Comparison of ENCODE assay signal across 1 cellular context in the genomic region with DNA sequence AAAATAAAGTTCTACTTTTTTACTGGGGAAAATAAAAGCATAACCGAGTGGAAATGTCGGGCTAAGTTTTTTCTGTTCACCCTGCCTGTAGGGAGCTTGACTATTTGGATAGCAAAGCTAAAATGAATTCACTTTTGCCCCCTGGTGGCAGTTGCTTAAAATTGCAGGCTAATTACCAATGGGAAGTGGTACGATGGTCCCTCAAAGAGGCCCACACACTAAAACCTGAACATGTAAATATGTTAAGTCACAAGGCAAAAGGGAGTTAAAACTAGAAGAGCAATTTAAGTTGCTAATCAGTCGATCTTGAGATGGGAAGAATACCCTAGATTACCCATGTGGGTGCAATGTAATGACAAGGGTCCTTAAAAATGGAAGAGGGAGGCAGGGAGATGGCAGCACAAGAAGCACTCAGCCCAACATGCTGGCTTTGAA.
TF ChIP-seq lines count a peak whose summit lies in the region.

No MANE protein-coding gene starts in this region.

TF ChIP-seq in HepG2, 621 proteins besides CTCF, POLR2A, EP300 and RAD21 (continues in another document):
- TF ChIP-seq ZNF878 (CRISPR knock-in tag; IDR thresholded peaks at IDR 0.05) (peak; percentile 72; the same call in 1 of the 2 replicates), SP140L (CRISPR knock-in tag; IDR thresholded peaks at IDR 0.05; ENCODE audit: borderline replicate concordance) (peak; percentile 21; the same call in 1 of the 2 replicates), KDM4B (CRISPR knock-in tag; IDR thresholded peaks at IDR 0.05) (0 out of 2 replicates have a peak, but pooled peaks have one; percentile 41), GATAD2A (CRISPR knock-in tag; IDR thresholded peaks at IDR 0.05) (peak; percentile 19; the same call in 1 of the 2 replicates), ZSCAN12 (CRISPR knock-in tag; IDR thresholded peaks at IDR 0.05) (0 out of 2 replicates have a peak, but pooled peaks have one; percentile 61), TBX2 (CRISPR knock-in tag; IDR thresholded peaks at IDR 0.05; ENCODE audit: borderline replicate concordance) (0 out of 2 replicates have a peak, but pooled peaks have one; percentile 10), TBP (CRISPR knock-in tag; IDR thresholded peaks at IDR 0.05) (no peak), ZNF3 (CRISPR knock-in tag; IDR thresholded peaks at IDR 0.05) (0 out of 2 replicates have a peak, but pooled peaks have one; percentile 35), ZNF724P (CRISPR knock-in tag; IDR thresholded peaks at IDR 0.05; ENCODE audit: borderline replicate concordance) (0 out of 2 replicates have a peak, but pooled peaks have one; percentile 13), THAP11 (CRISPR knock-in tag; IDR thresholded peaks at IDR 0.05) (no peak), RFXAP (CRISPR knock-in tag; IDR thresholded peaks at IDR 0.05; ENCODE audit: borderline replicate concordance) (peak; percentile 60; the same call in 1 of the 2 replicates), PHF20 (CRISPR knock-in tag; IDR thresholded peaks at IDR 0.05) (no peak), ASH2L (IDR thresholded peaks at IDR 0.05; ENCODE audit: insufficient read length, low read depth, low read length) (no peak), ATF7-NPFF (CRISPR knock-in tag; IDR thresholded peaks at IDR 0.05; ENCODE audit: low read depth) (peak; percentile 16; the same call in 1 of the 2 replicates), ELF3 (CRISPR knock-in tag; IDR thresholded peaks at IDR 0.05) (0 out of 2 replicates have a peak, but pooled peaks have one; percentile 9), FOXJ3 (CRISPR knock-in tag; IDR thresholded peaks at IDR 0.05; ENCODE audit: borderline replicate concordance) (peak; percentile 30; the same call in 1 of the 2 replicates), SSRP1 (CRISPR knock-in tag; IDR thresholded peaks at IDR 0.05) (no peak), EEA1 (CRISPR knock-in tag; IDR thresholded peaks at IDR 0.05; ENCODE audit: borderline replicate concordance) (0 out of 2 replicates have a peak, but pooled peaks have one; percentile 37), ZNF749 (CRISPR knock-in tag; IDR thresholded peaks at IDR 0.05; ENCODE audit: borderline replicate concordance) (peak; percentile 62; the same call in 1 of the 2 replicates), SAP130 (CRISPR knock-in tag; IDR thresholded peaks at IDR 0.05; ENCODE audit: low read depth) (no peak; the same call in 1 of the 2 replicates), ZNF557 (CRISPR knock-in tag; IDR thresholded peaks at IDR 0.05) (0 out of 2 replicates have a peak, but pooled peaks have one; percentile 48), ZNF670 (CRISPR knock-in tag; IDR thresholded peaks at IDR 0.05; ENCODE audit: borderline replicate concordance) (no peak), CBX1 (IDR thresholded peaks at IDR 0.05; ENCODE audit: low read depth) (no peak), XRCC5 (optimal IDR thresholded peaks at IDR 0.05; ENCODE audit: low read length) (peak; percentile 71)
- TF ChIP-seq, protein P1, sequence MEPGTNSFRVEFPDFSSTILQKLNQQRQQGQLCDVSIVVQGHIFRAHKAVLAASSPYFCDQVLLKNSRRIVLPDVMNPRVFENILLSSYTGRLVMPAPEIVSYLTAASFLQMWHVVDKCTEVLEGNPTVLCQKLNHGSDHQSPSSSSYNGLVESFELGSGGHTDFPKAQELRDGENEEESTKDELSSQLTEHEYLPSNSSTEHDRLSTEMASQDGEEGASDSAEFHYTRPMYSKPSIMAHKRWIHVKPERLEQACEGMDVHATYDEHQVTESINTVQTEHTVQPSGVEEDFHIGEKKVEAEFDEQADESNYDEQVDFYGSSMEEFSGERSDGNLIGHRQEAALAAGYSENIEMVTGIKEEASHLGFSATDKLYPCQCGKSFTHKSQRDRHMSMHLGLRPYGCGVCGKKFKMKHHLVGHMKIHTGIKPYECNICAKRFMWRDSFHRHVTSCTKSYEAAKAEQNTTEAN (CRISPR knock-in tag; conservative IDR thresholded peaks at IDR 0.05): 0 out of 2 replicates have a peak, but pooled peaks have one; percentile 32
- TF ChIP-seq, protein P2, sequence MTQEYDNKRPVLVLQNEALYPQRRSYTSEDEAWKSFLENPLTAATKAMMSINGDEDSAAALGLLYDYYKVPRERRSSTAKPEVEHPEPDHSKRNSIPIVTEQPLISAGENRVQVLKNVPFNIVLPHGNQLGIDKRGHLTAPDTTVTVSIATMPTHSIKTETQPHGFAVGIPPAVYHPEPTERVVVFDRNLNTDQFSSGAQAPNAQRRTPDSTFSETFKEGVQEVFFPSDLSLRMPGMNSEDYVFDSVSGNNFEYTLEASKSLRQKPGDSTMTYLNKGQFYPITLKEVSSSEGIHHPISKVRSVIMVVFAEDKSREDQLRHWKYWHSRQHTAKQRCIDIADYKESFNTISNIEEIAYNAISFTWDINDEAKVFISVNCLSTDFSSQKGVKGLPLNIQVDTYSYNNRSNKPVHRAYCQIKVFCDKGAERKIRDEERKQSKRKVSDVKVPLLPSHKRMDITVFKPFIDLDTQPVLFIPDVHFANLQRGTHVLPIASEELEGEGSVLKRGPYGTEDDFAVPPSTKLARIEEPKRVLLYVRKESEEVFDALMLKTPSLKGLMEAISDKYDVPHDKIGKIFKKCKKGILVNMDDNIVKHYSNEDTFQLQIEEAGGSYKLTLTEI (CRISPR knock-in tag; conservative IDR thresholded peaks at IDR 0.05): no peak
- TF ChIP-seq, protein P3, sequence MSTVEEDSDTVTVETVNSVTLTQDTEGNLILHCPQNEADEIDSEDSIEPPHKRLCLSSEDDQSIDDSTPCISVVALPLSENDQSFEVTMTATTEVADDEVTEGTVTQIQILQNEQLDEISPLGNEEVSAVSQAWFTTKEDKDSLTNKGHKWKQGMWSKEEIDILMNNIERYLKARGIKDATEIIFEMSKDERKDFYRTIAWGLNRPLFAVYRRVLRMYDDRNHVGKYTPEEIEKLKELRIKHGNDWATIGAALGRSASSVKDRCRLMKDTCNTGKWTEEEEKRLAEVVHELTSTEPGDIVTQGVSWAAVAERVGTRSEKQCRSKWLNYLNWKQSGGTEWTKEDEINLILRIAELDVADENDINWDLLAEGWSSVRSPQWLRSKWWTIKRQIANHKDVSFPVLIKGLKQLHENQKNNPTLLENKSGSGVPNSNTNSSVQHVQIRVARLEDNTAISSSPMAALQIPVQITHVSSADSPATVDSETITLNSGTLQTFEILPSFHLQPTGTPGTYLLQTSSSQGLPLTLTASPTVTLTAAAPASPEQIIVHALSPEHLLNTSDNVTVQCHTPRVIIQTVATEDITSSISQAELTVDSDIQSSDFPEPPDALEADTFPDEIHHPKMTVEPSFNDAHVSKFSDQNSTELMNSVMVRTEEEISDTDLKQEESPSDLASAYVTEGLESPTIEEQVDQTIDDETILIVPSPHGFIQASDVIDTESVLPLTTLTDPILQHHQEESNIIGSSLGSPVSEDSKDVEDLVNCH (CRISPR knock-in tag; IDR thresholded peaks at IDR 0.05): no peak
- TF ChIP-seq, protein P4, sequence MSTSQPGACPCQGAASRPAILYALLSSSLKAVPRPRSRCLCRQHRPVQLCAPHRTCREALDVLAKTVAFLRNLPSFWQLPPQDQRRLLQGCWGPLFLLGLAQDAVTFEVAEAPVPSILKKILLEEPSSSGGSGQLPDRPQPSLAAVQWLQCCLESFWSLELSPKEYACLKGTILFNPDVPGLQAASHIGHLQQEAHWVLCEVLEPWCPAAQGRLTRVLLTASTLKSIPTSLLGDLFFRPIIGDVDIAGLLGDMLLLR (CRISPR knock-in tag; IDR thresholded peaks at IDR 0.05): 0 out of 2 replicates have a peak, but pooled peaks have one; percentile 18
- TF ChIP-seq, protein P5, sequence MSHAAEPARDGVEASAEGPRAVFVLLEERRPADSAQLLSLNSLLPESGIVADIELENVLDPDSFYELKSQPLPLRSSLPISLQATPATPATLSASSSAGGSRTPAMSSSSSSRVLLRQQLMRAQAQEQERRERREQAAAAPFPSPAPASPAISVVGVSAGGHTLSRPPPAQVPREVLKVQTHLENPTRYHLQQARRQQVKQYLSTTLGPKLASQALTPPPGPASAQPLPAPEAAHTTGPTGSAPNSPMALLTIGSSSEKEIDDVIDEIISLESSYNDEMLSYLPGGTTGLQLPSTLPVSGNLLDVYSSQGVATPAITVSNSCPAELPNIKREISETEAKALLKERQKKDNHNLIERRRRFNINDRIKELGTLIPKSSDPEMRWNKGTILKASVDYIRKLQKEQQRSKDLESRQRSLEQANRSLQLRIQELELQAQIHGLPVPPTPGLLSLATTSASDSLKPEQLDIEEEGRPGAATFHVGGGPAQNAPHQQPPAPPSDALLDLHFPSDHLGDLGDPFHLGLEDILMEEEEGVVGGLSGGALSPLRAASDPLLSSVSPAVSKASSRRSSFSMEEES (CRISPR knock-in tag; IDR thresholded peaks at IDR 0.05): peak; percentile 28; the same call in 1 of the 2 replicates
- TF ChIP-seq, protein P6, sequence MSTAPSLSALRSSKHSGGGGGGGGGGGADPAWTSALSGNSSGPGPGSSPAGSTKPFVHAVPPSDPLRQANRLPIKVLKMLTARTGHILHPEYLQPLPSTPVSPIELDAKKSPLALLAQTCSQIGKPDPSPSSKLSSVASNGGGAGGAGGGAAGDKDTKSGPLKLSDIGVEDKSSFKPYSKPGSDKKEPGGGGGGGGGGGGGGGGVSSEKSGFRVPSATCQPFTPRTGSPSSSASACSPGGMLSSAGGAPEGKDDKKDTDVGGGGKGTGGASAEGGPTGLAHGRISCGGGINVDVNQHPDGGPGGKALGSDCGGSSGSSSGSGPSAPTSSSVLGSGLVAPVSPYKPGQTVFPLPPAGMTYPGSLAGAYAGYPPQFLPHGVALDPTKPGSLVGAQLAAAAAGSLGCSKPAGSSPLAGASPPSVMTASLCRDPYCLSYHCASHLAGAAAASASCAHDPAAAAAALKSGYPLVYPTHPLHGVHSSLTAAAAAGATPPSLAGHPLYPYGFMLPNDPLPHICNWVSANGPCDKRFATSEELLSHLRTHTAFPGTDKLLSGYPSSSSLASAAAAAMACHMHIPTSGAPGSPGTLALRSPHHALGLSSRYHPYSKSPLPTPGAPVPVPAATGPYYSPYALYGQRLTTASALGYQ (CRISPR knock-in tag; IDR thresholded peaks at IDR 0.05): no peak
- TF ChIP-seq, protein P7, sequence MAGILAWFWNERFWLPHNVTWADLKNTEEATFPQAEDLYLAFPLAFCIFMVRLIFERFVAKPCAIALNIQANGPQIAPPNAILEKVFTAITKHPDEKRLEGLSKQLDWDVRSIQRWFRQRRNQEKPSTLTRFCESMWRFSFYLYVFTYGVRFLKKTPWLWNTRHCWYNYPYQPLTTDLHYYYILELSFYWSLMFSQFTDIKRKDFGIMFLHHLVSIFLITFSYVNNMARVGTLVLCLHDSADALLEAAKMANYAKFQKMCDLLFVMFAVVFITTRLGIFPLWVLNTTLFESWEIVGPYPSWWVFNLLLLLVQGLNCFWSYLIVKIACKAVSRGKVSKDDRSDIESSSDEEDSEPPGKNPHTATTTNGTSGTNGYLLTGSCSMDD (CRISPR knock-in tag; IDR thresholded peaks at IDR 0.05): peak; percentile 31; the same call in 1 of the 2 replicates
- TF ChIP-seq, protein P8, sequence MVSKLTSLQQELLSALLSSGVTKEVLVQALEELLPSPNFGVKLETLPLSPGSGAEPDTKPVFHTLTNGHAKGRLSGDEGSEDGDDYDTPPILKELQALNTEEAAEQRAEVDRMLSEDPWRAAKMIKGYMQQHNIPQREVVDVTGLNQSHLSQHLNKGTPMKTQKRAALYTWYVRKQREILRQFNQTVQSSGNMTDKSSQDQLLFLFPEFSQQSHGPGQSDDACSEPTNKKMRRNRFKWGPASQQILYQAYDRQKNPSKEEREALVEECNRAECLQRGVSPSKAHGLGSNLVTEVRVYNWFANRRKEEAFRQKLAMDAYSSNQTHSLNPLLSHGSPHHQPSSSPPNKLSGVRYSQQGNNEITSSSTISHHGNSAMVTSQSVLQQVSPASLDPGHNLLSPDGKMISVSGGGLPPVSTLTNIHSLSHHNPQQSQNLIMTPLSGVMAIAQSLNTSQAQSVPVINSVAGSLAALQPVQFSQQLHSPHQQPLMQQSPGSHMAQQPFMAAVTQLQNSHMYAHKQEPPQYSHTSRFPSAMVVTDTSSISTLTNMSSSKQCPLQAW (CRISPR knock-in tag; IDR thresholded peaks at IDR 0.05): peak; percentile 55; the same call in 1 of the 2 replicates
- TF ChIP-seq, protein P9, sequence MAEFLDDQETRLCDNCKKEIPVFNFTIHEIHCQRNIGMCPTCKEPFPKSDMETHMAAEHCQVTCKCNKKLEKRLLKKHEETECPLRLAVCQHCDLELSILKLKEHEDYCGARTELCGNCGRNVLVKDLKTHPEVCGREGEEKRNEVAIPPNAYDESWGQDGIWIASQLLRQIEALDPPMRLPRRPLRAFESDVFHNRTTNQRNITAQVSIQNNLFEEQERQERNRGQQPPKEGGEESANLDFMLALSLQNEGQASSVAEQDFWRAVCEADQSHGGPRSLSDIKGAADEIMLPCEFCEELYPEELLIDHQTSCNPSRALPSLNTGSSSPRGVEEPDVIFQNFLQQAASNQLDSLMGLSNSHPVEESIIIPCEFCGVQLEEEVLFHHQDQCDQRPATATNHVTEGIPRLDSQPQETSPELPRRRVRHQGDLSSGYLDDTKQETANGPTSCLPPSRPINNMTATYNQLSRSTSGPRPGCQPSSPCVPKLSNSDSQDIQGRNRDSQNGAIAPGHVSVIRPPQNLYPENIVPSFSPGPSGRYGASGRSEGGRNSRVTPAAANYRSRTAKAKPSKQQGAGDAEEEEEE (CRISPR knock-in tag; IDR thresholded peaks at IDR 0.05; ENCODE audit: borderline replicate concordance): 0 out of 2 replicates have a peak, but pooled peaks have one; percentile 42
- TF ChIP-seq, protein P10, sequence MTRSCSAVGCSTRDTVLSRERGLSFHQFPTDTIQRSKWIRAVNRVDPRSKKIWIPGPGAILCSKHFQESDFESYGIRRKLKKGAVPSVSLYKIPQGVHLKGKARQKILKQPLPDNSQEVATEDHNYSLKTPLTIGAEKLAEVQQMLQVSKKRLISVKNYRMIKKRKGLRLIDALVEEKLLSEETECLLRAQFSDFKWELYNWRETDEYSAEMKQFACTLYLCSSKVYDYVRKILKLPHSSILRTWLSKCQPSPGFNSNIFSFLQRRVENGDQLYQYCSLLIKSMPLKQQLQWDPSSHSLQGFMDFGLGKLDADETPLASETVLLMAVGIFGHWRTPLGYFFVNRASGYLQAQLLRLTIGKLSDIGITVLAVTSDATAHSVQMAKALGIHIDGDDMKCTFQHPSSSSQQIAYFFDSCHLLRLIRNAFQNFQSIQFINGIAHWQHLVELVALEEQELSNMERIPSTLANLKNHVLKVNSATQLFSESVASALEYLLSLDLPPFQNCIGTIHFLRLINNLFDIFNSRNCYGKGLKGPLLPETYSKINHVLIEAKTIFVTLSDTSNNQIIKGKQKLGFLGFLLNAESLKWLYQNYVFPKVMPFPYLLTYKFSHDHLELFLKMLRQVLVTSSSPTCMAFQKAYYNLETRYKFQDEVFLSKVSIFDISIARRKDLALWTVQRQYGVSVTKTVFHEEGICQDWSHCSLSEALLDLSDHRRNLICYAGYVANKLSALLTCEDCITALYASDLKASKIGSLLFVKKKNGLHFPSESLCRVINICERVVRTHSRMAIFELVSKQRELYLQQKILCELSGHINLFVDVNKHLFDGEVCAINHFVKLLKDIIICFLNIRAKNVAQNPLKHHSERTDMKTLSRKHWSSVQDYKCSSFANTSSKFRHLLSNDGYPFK (CRISPR knock-in tag; IDR thresholded peaks at IDR 0.05; ENCODE audit: borderline replicate concordance): no peak
- TF ChIP-seq, protein P11, sequence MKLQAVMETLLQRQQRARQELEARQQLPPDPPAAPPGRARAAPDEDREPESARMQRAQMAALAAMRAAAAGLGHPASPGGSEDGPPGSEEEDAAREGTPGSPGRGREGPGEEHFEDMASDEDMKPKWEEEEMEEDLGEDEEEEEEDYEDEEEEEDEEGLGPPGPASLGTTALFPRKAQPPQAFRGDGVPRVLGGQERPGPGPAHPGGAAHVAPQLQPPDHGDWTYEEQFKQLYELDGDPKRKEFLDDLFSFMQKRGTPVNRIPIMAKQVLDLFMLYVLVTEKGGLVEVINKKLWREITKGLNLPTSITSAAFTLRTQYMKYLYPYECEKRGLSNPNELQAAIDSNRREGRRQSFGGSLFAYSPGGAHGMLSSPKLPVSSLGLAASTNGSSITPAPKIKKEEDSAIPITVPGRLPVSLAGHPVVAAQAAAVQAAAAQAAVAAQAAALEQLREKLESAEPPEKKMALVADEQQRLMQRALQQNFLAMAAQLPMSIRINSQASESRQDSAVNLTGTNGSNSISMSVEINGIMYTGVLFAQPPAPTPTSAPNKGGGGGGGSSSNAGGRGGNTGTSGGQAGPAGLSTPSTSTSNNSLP (IDR thresholded peaks at IDR 0.05; ENCODE audit: low read depth, low read length): 0 out of 2 replicates have a peak, but pooled peaks have one; percentile 33
